Comparison of ENCODE assay signal across 1 cellular context in the genomic region with DNA sequence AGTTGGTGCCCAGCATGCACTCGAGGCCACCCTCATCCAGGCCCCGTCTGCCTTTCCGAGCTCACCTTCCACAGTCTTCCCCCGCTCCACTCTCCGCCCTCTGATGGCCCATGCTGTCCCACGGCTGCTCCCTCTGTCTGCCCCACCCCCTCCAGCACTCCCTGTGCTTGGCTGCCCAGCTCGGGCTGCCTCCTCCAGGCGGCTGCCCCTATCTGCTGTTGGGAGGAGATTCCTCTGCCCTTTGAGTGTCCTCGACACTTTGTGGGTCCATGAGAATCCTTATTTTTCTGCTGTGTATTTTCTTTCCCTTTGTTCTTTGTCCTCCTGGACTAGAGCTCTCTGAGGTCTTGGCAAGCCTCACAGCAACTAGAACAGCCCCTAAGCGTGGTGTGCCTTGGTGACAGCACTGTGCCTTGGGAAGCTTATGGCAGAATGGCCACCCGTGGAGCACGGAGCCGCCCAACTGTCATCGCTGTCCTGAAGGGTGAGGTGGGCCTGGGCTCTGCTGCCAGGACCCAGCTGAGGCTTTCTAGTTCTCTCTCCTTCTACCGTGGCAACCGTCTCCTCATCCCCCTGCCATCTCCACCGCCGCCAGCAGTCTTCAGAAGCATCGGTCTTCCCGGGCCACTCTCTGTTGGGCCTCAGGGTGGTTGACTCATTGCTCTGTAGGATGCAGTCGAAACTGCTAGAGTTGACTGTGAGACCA.
TF ChIP-seq lines count a peak whose summit lies in the region.

No MANE protein-coding gene starts in this region.

TF ChIP-seq in GM12878, 131 proteins besides CTCF, POLR2A, EP300 and RAD21:
- no peak for TF ChIP-seq JUNB (IDR thresholded peaks at IDR 0.05)
- TF ChIP-seq, protein P1, sequence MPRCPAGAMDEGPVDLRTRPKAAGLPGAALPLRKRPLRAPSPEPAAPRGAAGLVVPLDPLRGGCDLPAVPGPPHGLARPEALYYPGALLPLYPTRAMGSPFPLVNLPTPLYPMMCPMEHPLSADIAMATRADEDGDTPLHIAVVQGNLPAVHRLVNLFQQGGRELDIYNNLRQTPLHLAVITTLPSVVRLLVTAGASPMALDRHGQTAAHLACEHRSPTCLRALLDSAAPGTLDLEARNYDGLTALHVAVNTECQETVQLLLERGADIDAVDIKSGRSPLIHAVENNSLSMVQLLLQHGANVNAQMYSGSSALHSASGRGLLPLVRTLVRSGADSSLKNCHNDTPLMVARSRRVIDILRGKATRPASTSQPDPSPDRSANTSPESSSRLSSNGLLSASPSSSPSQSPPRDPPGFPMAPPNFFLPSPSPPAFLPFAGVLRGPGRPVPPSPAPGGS (IDR thresholded peaks at IDR 0.05; ENCODE audit: borderline replicate concordance, insufficient read depth, low read depth, low read length, poor library complexity, severe bottlenecking) = no peak
- TF ChIP-seq TCF7 (IDR thresholded peaks at IDR 0.05; ENCODE audit: borderline replicate concordance) = no peak
- TF ChIP-seq KLF5 (IDR thresholded peaks at IDR 0.05; ENCODE audit: partially characterized antibody) = no peak
- no peak for TF ChIP-seq RB1 (IDR thresholded peaks at IDR 0.05; ENCODE audit: borderline replicate concordance)
- TF ChIP-seq, protein P2, sequence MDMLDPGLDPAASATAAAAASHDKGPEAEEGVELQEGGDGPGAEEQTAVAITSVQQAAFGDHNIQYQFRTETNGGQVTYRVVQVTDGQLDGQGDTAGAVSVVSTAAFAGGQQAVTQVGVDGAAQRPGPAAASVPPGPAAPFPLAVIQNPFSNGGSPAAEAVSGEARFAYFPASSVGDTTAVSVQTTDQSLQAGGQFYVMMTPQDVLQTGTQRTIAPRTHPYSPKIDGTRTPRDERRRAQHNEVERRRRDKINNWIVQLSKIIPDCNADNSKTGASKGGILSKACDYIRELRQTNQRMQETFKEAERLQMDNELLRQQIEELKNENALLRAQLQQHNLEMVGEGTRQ (IDR thresholded peaks at IDR 0.05; ENCODE audit: borderline replicate concordance, low read depth, low read length) = no peak
- no peak for TF ChIP-seq NFYA (IDR thresholded peaks at IDR 0.05; ENCODE audit: borderline replicate concordance, low read depth, low read length)
- no peak for TF ChIP-seq ZNF24 (IDR thresholded peaks at IDR 0.05)
- no peak for TF ChIP-seq NKRF (conservative IDR thresholded peaks at IDR 0.05)
- TF ChIP-seq RUNX3 (IDR thresholded peaks at IDR 0.05; ENCODE audit: low read length) = no peak
- TF ChIP-seq ZBTB11 (CRISPR knock-in tag; IDR thresholded peaks at IDR 0.05) = no peak
- TF ChIP-seq ATF7 (IDR thresholded peaks at IDR 0.05; ENCODE audit: low read depth) = no peak
- no peak for TF ChIP-seq E2F4 (IDR thresholded peaks at IDR 0.05; ENCODE audit: low read depth, low read length)
- no peak for TF ChIP-seq SMC3 (IDR thresholded peaks at IDR 0.05; ENCODE audit: borderline replicate concordance, low read length)
- TF ChIP-seq, protein P3, sequence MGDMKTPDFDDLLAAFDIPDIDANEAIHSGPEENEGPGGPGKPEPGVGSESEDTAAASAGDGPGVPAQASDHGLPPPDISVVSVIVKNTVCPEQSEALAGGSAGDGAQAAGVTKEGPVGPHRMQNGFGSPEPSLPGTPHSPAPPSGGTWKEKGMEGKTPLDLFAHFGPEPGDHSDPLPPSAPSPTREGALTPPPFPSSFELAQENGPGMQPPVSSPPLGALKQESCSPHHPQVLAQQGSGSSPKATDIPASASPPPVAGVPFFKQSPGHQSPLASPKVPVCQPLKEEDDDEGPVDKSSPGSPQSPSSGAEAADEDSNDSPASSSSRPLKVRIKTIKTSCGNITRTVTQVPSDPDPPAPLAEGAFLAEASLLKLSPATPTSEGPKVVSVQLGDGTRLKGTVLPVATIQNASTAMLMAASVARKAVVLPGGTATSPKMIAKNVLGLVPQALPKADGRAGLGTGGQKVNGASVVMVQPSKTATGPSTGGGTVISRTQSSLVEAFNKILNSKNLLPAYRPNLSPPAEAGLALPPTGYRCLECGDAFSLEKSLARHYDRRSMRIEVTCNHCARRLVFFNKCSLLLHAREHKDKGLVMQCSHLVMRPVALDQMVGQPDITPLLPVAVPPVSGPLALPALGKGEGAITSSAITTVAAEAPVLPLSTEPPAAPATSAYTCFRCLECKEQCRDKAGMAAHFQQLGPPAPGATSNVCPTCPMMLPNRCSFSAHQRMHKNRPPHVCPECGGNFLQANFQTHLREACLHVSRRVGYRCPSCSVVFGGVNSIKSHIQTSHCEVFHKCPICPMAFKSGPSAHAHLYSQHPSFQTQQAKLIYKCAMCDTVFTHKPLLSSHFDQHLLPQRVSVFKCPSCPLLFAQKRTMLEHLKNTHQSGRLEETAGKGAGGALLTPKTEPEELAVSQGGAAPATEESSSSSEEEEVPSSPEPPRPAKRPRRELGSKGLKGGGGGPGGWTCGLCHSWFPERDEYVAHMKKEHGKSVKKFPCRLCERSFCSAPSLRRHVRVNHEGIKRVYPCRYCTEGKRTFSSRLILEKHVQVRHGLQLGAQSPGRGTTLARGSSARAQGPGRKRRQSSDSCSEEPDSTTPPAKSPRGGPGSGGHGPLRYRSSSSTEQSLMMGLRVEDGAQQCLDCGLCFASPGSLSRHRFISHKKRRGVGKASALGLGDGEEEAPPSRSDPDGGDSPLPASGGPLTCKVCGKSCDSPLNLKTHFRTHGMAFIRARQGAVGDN (IDR thresholded peaks at IDR 0.05) = no peak
- no peak for TF ChIP-seq PML (IDR thresholded peaks at IDR 0.05; ENCODE audit: low read length)
- TF ChIP-seq MYC (IDR thresholded peaks at IDR 0.05; ENCODE audit: insufficient read depth, insufficient read length, insufficient replicate concordance, low read length, severe bottlenecking) = no peak
- no peak for TF ChIP-seq E2F8 (IDR thresholded peaks at IDR 0.05; ENCODE audit: low read depth, partially characterized antibody)
- TF ChIP-seq IKZF2 (IDR thresholded peaks at IDR 0.05) = no peak
